Comparison of ENCODE assay signal across 8 cellular contexts in the genomic region with DNA sequence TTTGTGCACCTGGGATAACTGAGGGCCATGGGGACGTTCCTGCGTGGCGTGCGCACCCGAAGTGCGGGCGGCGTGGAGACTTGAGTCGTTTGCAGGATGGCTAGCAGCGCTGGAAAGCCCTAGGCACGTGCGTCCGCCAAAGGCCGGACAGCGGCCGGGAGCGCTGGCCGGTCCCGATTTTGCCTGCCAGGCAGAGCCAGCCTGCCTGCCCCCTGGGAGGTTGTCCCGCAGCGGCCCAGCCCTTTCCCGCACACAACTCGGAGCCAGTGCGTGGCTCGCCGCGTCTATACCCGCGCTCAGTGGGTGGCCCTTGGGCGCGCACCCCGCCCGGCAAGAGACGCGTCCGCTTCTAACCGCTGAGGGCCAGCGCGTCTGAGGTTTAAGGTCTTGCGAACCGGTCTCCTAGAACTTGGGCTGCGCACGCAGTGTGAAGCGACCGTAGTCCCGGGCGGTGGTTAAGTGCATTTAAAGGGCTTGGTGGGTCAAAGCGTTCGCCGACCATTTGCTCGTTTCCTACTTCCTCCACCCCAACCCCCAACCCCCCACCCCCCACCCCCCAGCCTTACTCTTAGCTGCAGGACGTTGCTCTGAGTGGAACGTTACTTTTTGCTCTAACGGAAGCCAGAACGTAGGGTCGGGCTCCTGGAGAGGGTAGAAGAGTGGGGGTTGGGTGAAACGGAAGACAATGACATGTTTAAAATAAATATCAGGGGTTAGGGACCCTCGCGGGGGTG. TPM values are rescaled to one million over a fixed set of nuclear protein-coding genes. Genes with fewer than 3 reads are reported as not detected.
DNase-seq lines count a peak whose midpoint lies in the region; ATAC-seq and TF ChIP-seq lines count a peak whose summit lies in the region.

No MANE protein-coding gene starts in this region.

- peak; percentile 33 for ATAC-seq in GM19467 (IDR thresholded peaks at IDR 0.05; ENCODE audit: unreplicated experiment)

- peak overlapping the region; percentile 59 to 76 for H3K4me3 ChIP-seq in ascending aorta
- H3K4me3 ChIP-seq in iPS-15b (ENCODE audit: low read depth, low read length): peak overlapping the region; percentile 94
- H3K4me3 ChIP-seq in smooth muscle cell: peak overlapping the region; percentile 72

- WGBS in smooth muscle cell (ENCODE audit: low lambda C conversion rate): 1% methylated on average over 59 of the region's 59 CpGs

- H3K27ac ChIP-seq in ascending aorta: no peak overlapping the region
- H3K27ac ChIP-seq in smooth muscle cell (ENCODE audit: low read depth): no peak overlapping the region
- no peak overlapping the region for H3K27ac ChIP-seq in caudate nucleus (ENCODE audit: low read depth, low read length)

- DNase-seq in DMS79 (lab: John Stamatoyannopoulos, UW): peak; percentile 55
- DNase-seq in HPDE6-E6E7 (ENCODE audit: extremely low spot score): peak; percentile 26
- DNase-seq in ascending aorta (ENCODE audit: low spot score in 2 of 2): no peak
- DNase-seq in smooth muscle cell (lab: John Stamatoyannopoulos, UW; ENCODE audit: unreplicated experiment): peak; percentile 38
- no peak for DNase-seq in caudate nucleus (lab: John Stamatoyannopoulos, UW)

- H3K9ac ChIP-seq in iPS-15b (ENCODE audit: low read depth, low read length) (peak overlapping the region; percentile 93), smooth muscle cell (ENCODE audit: low read depth) (no peak overlapping the region)

- intact Hi-C loops in ascending aorta (cut with DNase I): no loop called here

- H3K9me3 ChIP-seq in ascending aorta: no peaks in the 10 kb centered on the region
- no peaks in the 10 kb centered on the region for H3K9me3 ChIP-seq in iPS-15b (ENCODE audit: control insufficient read depth, insufficient read depth, low read length)
- H3K9me3 ChIP-seq in smooth muscle cell (replicated peaks; ENCODE audit: low read depth): no peaks in the 10 kb centered on the region

- H3K27me3 ChIP-seq in ascending aorta (peaks cover 12% of the 10 kb centered on the region), iPS-15b (ENCODE audit: control insufficient read depth, insufficient read depth, low read length) (no peaks in the 10 kb centered on the region), smooth muscle cell (ENCODE audit: low read depth) (peaks cover 12% of the 10 kb centered on the region)

- peak overlapping the region; percentile 98 for H3K4me2 ChIP-seq in smooth muscle cell

- H3K36me3 ChIP-seq in ascending aorta: no peaks in the 10 kb centered on the region
- H3K36me3 ChIP-seq in iPS-15b (ENCODE audit: control insufficient read depth, insufficient read depth, low read length): peaks cover 7% of the 10 kb centered on the region
- no peaks in the 10 kb centered on the region for H3K36me3 ChIP-seq in smooth muscle cell (ENCODE audit: low read depth)

- H3F3A ChIP-seq in smooth muscle cell (ENCODE audit: low read depth): peaks cover 14% of the 10 kb centered on the region

- TF ChIP-seq CTCF in ascending aorta (IDR thresholded peaks at IDR 0.05) (no peak), smooth muscle cell (IDR thresholded peaks at IDR 0.05; ENCODE audit: borderline replicate concordance, insufficient read depth, poor library complexity, severe bottlenecking) (no peak)

- peaks cover 3 to 11% of the 10 kb centered on the region in 2 donors for H3K4me1 ChIP-seq in ascending aorta
- peaks cover 18% of the 10 kb centered on the region for H3K4me1 ChIP-seq in iPS-15b (ENCODE audit: control insufficient read depth, insufficient read depth, low read length)
- peaks cover 12% of the 10 kb centered on the region for H3K4me1 ChIP-seq in smooth muscle cell (ENCODE audit: low read depth)

- no peaks in the 10 kb centered on the region for H4K20me1 ChIP-seq in smooth muscle cell (ENCODE audit: low read depth)

- peaks cover 6% of the 10 kb centered on the region for H3K79me2 ChIP-seq in smooth muscle cell (ENCODE audit: low read depth)

- H2AFZ ChIP-seq in smooth muscle cell (ENCODE audit: low read depth): peak overlapping the region; percentile 81

TF ChIP-seq in PFSK-1, 5 proteins besides CTCF, POLR2A, EP300 and RAD21:
- TF ChIP-seq, protein P1, sequence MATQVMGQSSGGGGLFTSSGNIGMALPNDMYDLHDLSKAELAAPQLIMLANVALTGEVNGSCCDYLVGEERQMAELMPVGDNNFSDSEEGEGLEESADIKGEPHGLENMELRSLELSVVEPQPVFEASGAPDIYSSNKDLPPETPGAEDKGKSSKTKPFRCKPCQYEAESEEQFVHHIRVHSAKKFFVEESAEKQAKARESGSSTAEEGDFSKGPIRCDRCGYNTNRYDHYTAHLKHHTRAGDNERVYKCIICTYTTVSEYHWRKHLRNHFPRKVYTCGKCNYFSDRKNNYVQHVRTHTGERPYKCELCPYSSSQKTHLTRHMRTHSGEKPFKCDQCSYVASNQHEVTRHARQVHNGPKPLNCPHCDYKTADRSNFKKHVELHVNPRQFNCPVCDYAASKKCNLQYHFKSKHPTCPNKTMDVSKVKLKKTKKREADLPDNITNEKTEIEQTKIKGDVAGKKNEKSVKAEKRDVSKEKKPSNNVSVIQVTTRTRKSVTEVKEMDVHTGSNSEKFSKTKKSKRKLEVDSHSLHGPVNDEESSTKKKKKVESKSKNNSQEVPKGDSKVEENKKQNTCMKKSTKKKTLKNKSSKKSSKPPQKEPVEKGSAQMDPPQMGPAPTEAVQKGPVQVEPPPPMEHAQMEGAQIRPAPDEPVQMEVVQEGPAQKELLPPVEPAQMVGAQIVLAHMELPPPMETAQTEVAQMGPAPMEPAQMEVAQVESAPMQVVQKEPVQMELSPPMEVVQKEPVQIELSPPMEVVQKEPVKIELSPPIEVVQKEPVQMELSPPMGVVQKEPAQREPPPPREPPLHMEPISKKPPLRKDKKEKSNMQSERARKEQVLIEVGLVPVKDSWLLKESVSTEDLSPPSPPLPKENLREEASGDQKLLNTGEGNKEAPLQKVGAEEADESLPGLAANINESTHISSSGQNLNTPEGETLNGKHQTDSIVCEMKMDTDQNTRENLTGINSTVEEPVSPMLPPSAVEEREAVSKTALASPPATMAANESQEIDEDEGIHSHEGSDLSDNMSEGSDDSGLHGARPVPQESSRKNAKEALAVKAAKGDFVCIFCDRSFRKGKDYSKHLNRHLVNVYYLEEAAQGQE (IDR thresholded peaks at IDR 0.05; ENCODE audit: insufficient read depth in 1 of 2, low read depth in 2 of 2, low read length in 2 of 2): 0 out of 4 replicates have a peak, but pooled peaks have one; percentile 8 to 28
- TF ChIP-seq TAF1 (IDR thresholded peaks at IDR 0.05; ENCODE audit: borderline replicate concordance, insufficient read depth, low read length): no peak
- peak; percentile 15; the same call in 1 of the 2 replicates for TF ChIP-seq SIN3A (IDR thresholded peaks at IDR 0.05; ENCODE audit: borderline replicate concordance, insufficient read depth, low read length)
- TF ChIP-seq POLR2AphosphoS5 (IDR thresholded peaks at IDR 0.05; ENCODE audit: low read depth, low read length): no peak; the same call in 1 of the 2 replicates
- TF ChIP-seq FOXP2 (optimal IDR thresholded peaks at IDR 0.05; ENCODE audit: borderline replicate concordance, extremely low read depth, extremely low read length, insufficient read depth): no peak

RNA-seq across cellular contexts. Expression of a gene that starts 0.6 kb away (rescaled TPM):
- 36.7 TPM for polyA plus RNA-seq in PFSK-1 (2012; ENCODE audit: insufficient read length, low read depth)
- total RNA-seq in ascending aorta (not detected), smooth muscle cell (3.7 and 7.3 TPM in 2 replicates)
- 2.2 and 2.7 TPM in 2 replicates for polyA plus RNA-seq in smooth muscle cell

Comparison
In these comparisons a context has a peak if more than half of its experiments do, and no peak if none do; other contexts are left out.
1. DNase-seq: peak in DMS79 (single experiment), HPDE6-E6E7 (single experiment) and smooth muscle cell (single experiment); none in ascending aorta (0 of 2) and caudate nucleus (0 of 61).
2. Peak in every context shown above with its lines, with median percentiles within 50 percentile points of each other: H3K4me3 ChIP-seq.